In the genomic region with DNA sequence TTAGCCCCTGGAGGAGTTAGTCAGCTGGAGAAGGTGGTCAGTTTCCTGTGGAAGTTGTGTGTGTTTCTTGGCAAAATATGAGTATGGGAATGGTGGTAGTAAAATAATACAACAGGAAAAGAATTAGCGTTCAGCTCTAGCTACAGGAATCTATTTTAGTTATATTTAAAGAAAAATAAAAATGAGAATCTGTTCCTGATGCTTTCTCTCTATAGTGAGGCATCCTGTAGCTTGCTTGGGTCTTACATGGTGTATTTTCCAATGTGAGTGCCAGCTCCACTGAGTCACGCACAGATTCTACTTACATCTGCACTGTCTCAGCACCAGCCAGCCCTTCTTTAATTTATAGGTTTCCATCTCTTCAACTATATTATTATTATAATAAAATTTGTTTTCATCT, we compare ENCODE assay signal across 24 cellular contexts.
"Had no signal": no experiment of that assay in that cellular context is flagged by ENCODE, and none has a peak within 500 bp of the region (broad histone marks: within the 10 kb centered on the region; RNA-seq: fewer than 3 reads in every experiment).

No MANE protein-coding gene starts in this region.

- ATAC-seq: left lobe of liver, natural killer cell, sciatic nerve had no signal

- H3K27ac ChIP-seq: esophagus squamous epithelium, hepatocyte, parathyroid adenoma, right atrium auricular region, stomach, thyroid gland, vagina had no signal

- H3K9me3 Mint-ChIP-seq: natural killer cell had no signal

- H3K9me3 ChIP-seq: esophagus squamous epithelium, right atrium auricular region, stomach, thyroid gland, vagina had no signal

- H3K4me1 ChIP-seq: parathyroid adenoma, right atrium auricular region had no signal

- H3K27me3 Mint-ChIP-seq: progenitor cell of endocrine pancreas had no signal

- H2AFZ ChIP-seq: hepatocyte, parathyroid adenoma had no signal

- H3K4me3 Mint-ChIP-seq: natural killer cell had no signal

- DNase-seq: cerebellar nuclear complex; effector memory CD4-positive, alpha-beta T cell; erythroblast; esophagus squamous epithelium; head of caudate nucleus; kidney; natural killer cell; occipital lobe; stimulated activated CD4-positive, alpha-beta T cell treated with anti-CD3 and anti-CD28 coated beads, Interleukin-12 subunit alpha, Interleukin-12 subunit beta, amount 100 ng/mL, for 4 hours; stimulated activated CD4-positive, alpha-beta T cell treated with anti-CD3 and anti-CD28 coated beads, Interleukin-1b, Interleukin-23, amount 100 ng/mL, for 48 hours; stimulated activated CD4-positive, alpha-beta T cell treated with anti-CD3 and anti-CD28 coated beads, Interleukin-4, amount 100 ng/mL, for 1 hour; stimulated activated CD8-positive, alpha-beta memory T cell treated with anti-CD3 and anti-CD28 coated beads, Interleukin-4, amount 100 ng/mL, for 48 hours; stimulated activated naive CD4-positive, alpha-beta T cell treated with Interleukin-2 at 50 U/mL for 16 hours; stomach had no signal

- H3K4me3 ChIP-seq: esophagus squamous epithelium, hepatocyte, lung, right atrium auricular region, smooth muscle cell, stomach, thyroid gland, vagina had no signal

- H3K27me3 ChIP-seq: esophagus squamous epithelium, hepatocyte, right atrium auricular region, stomach, thyroid gland, vagina had no signal

- H3K27ac Mint-ChIP-seq: natural killer cell, progenitor cell of endocrine pancreas had no signal

- H3K79me2 ChIP-seq: hepatocyte, parathyroid adenoma had no signal

- H3K4me2 ChIP-seq: hepatocyte, smooth muscle cell had no signal
